ENCODE assay signal across 3 cellular contexts in the genomic region with DNA sequence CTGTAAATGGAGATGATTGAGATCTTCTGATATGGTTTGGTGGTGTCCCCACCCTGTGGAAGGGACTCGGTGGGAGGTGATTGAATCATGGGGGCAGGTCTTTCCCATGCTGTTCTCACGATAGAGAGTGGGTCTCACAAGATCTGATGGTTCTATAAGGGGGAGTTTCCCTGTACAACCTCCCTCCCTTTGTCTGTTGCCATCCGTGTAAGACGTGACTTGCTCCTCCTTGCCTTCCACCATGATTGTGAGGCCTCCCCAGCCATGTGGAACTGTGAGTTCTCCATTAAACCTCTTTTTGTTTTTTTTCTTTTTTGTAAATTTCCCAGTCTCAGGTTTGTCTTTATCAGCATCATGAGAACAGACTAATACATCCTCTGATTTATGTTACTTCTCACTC. TPM values are rescaled to one million over a fixed set of nuclear protein-coding genes. Genes with fewer than 3 reads are reported as not detected.
"Had no signal": no experiment of that assay in that cellular context is flagged by ENCODE, and none has a peak within 500 bp of the region (broad histone marks: within the 10 kb centered on the region; RNA-seq: fewer than 3 reads in every experiment).

No MANE protein-coding gene starts in this region.

RNA-seq across cellular contexts. Expression of gene PAGE5, which starts 55.1 kb away (rescaled TPM):
- total RNA-seq: HT-29, IMR-90 had no signal
- polyA plus RNA-seq: IgD-negative memory B cell, IMR-90 had no signal
